ENCODE assay signal across 25 cellular contexts in genomic region chr17:76691379-76692191, GRCh38. TPM values are rescaled to one million over a fixed set of nuclear protein-coding genes. Genes with fewer than 3 reads are reported as not detected.
DNase-seq lines count a peak whose midpoint lies in the region; ATAC-seq, FAIRE-seq and TF ChIP-seq lines count a peak whose summit lies in the region.
"Had no signal": no experiment of that assay in that cellular context is flagged by ENCODE, and none has a peak within 500 bp of the region (broad histone marks: within the 10 kb centered on the region; RNA-seq: fewer than 3 reads in every experiment).

No MANE protein-coding gene starts in this region.

- ATAC-seq in Right ventricle myocardium superior (ENCODE audit: poor library complexity) = no peak
- no peak for ATAC-seq in aorta (ENCODE audit: low FRiP score)
- ATAC-seq in GM21526 (IDR thresholded peaks at IDR 0.05; ENCODE audit: low FRiP score, unreplicated experiment) = no peak
- ATAC-seq: activated T-cell treated with anti-CD3 and anti-CD28 coated beads, Interleukin-2, amount 50 U/mL, for 4 hours; CD8-positive, alpha-beta T cell; stimulated activated naive CD8-positive, alpha-beta T cell treated with anti-CD3 and anti-CD28 coated beads, Interleukin-15, Interleukin-2, amounts not matched to agents 100 U/mL and 50 U/mL, for 24 hours; T-helper 17 cell had no signal

- in situ Hi-C loops in GM13976 (cut with MboI; ENCODE audit: low sequenced_read_pairs, unreplicated experiment) = no loop called here

- TF ChIP-seq CTCF in esophagus squamous epithelium (IDR thresholded peaks at IDR 0.05) = no peak
- TF ChIP-seq CTCF in nephron progenitor cell (IDR thresholded peaks at IDR 0.05) = no peak
- no peak for TF ChIP-seq CTCF in GM13976 (IDR thresholded peaks at IDR 0.05; ENCODE audit: borderline replicate concordance, control extremely low read depth, extremely low read depth, insufficient read depth, missing control alignments)

- no peak for TF ChIP-seq POLR2A in esophagus squamous epithelium (IDR thresholded peaks at IDR 0.05)

- intact Hi-C loops in Right ventricle myocardium superior (cut with DNase I) (no loop called here), cardiac septum (cut with DNase I) (no loop called here), esophagus squamous epithelium (cut with DNase I) (no loop called here), aorta (cut with DNase I) (no loop called here)

- peaks cover 60% of the 10 kb centered on the region for H3K4me1 Mint-ChIP-seq in nephron progenitor cell

- H3K27ac Mint-ChIP-seq in nephron progenitor cell = no peak overlapping the region
- H3K27ac Mint-ChIP-seq: CD8-positive, alpha-beta T cell; T-helper 17 cell had no signal

- H3K36me3 Mint-ChIP-seq in nephron progenitor cell (ENCODE audit: low read depth) = no peaks in the 10 kb centered on the region
- H3K36me3 Mint-ChIP-seq: CD8-positive, alpha-beta T cell had no signal

- no peaks in the 10 kb centered on the region for H3K9me3 Mint-ChIP-seq in nephron progenitor cell
- H3K9me3 Mint-ChIP-seq: activated T-cell treated with anti-CD3 and anti-CD28 coated beads, Interleukin-2, amount 50 U/mL, for 4 hours; CD8-positive, alpha-beta T cell had no signal

- H3K27me3 Mint-ChIP-seq in nephron progenitor cell (ENCODE audit: low read depth, poor library complexity) = peaks cover 17% of the 10 kb centered on the region

- no peaks in the 10 kb centered on the region for H3K27me3 ChIP-seq in esophagus squamous epithelium
- no peaks in the 10 kb centered on the region for H3K27me3 ChIP-seq in aorta (ENCODE audit: control insufficient read depth in 1 of 2, insufficient read depth in 2 of 2, low read length in 1 of 2)
- H3K27me3 ChIP-seq: brain microvascular endothelial cell, tibial artery had no signal

- H3K9me3 ChIP-seq in esophagus squamous epithelium (no peaks in the 10 kb centered on the region), aorta (ENCODE audit: control insufficient read depth, low read length) (no peaks in the 10 kb centered on the region)
- H3K9me3 ChIP-seq: SK-N-SH, tibial artery had no signal

- FAIRE-seq in frontal cortex (lab: Jason Lieb, UNC) = no peak
- FAIRE-seq: keratinocyte had no signal

- DNase-seq in Right ventricle myocardium superior (peak; percentile 34), cardiac septum (ENCODE audit: low spot score) (no peak), esophagus squamous epithelium (lab: John Stamatoyannopoulos, UW) (no peak), nephron progenitor cell (no peak), aorta (peak; percentile 14 to 49), frontal cortex (ENCODE audit: low spot score in 2 of 2) (no peak), GM13976 (ENCODE audit: low spot score) (no peak)
- DNase-seq: 8988T; activated CD4-positive, alpha-beta T cell treated with anti-CD3 and anti-CD28 coated beads for 48 hours; activated T-cell treated with anti-CD3 and anti-CD28 coated beads, Interleukin-2, amount 50 U/mL, for 4 hours; brain microvascular endothelial cell; CD8-positive, alpha-beta T cell; DMS153; KG1; NCI-H1436 treated with DMSO at 0.1 percent for 48 hours; NCI-H510A treated with DMSO at 0.1 percent for 48 hours; occipital lobe; retina; SK-N-SH; stimulated activated naive CD8-positive, alpha-beta T cell treated with anti-CD3 and anti-CD28 coated beads, Interleukin-15, Interleukin-2, amounts not matched to agents 100 U/mL and 50 U/mL, for 24 hours; T-helper 17 cell; tibial artery had no signal

- peak overlapping the region; percentile 12 for H3K4me3 Mint-ChIP-seq in nephron progenitor cell
- H3K4me3 Mint-ChIP-seq: activated T-cell treated with anti-CD3 and anti-CD28 coated beads, Interleukin-2, amount 50 U/mL, for 4 hours; CD8-positive, alpha-beta T cell; T-helper 17 cell had no signal

- H3K36me3 ChIP-seq in esophagus squamous epithelium = no peaks in the 10 kb centered on the region
- no peaks in the 10 kb centered on the region for H3K36me3 ChIP-seq in aorta (ENCODE audit: control insufficient read depth in 1 of 2, insufficient read depth in 2 of 2, low read length in 1 of 2)
- H3K36me3 ChIP-seq: tibial artery had no signal

- H3K4me3 ChIP-seq in esophagus squamous epithelium = no peak overlapping the region
- H3K4me3 ChIP-seq in aorta (ENCODE audit: low read length in 2 of 2) = no peak overlapping the region
- H3K4me3 ChIP-seq: coronary artery, tibial artery had no signal

- H3K27ac ChIP-seq in esophagus squamous epithelium = peak overlapping the region in 3 of 4 donors; percentile 3 to 56 (median 17)
- no peak overlapping the region for H3K27ac ChIP-seq in aorta (ENCODE audit: low read depth in 1 of 2, low read length in 2 of 2)
- H3K27ac ChIP-seq: brain microvascular endothelial cell had no signal

- 82 to 87% methylated on average over 11 to 12 of the region's 14 CpGs for WGBS in esophagus squamous epithelium, 2 donors
- 71 to 85% methylated on average over 14 of the region's 14 CpGs for WGBS in aorta, 2 donors

- H3K4me1 ChIP-seq in esophagus squamous epithelium = peaks cover 12 to 63% (median 27%) of the 10 kb centered on the region in 3 donors
- H3K4me1 ChIP-seq in aorta (ENCODE audit: control insufficient read depth in 1 of 2, insufficient read depth in 2 of 2, low read length in 2 of 2) = no peaks in the 10 kb centered on the region

RNA-seq across cellular contexts. Expression of gene MXRA7, which starts 19.2 kb away (rescaled TPM):
- 336 TPM for total RNA-seq in Right ventricle myocardium superior
- 666 TPM for total RNA-seq in cardiac septum
- 100 to 1,000 TPM in 1 of 4 donors, 10 to 100 TPM in 3; 11.0 to 116 (median 39.2) TPM for total RNA-seq in esophagus squamous epithelium
- total RNA-seq in aorta = 100 to 1,000 TPM; 256 to 262 TPM
- 100 to 1,000 TPM; 357 to 465 TPM for polyA plus RNA-seq in aorta
- 45.7 TPM for total RNA-seq in frontal cortex

RNA-seq across cellular contexts. Expression of gene JMJD6, which starts 34.8 kb away (rescaled TPM):
- total RNA-seq in Right ventricle myocardium superior (63.1 TPM), cardiac septum (60.7 TPM), esophagus squamous epithelium (10 to 100 TPM; 13.0 to 17.2 (median 16.7) TPM), aorta (10 to 100 TPM; 36.5 to 55.4 TPM), frontal cortex (17.5 TPM)
- polyA plus RNA-seq in aorta = 10 to 100 TPM; 29.3 to 82.5 TPM

RNA-seq across cellular contexts. Expression of gene METTL23, which starts 35.1 kb away (rescaled TPM):
- 19.0 TPM for total RNA-seq in Right ventricle myocardium superior
- total RNA-seq in cardiac septum = 21.4 TPM
- 10 to 100 TPM; 14.6 to 33.0 (median 24.7) TPM for total RNA-seq in esophagus squamous epithelium
- 10 to 100 TPM; 26.8 to 27.9 TPM for total RNA-seq in aorta
- polyA plus RNA-seq in aorta = 10 to 100 TPM; 28.5 to 37.5 TPM
- 14.7 TPM for total RNA-seq in frontal cortex

RNA-seq across cellular contexts. Expression of gene SRSF2, which starts 45.5 kb away (rescaled TPM):
- total RNA-seq in Right ventricle myocardium superior (61.2 TPM), cardiac septum (98.0 TPM), esophagus squamous epithelium (100 to 1,000 TPM; 203 to 286 (median 233) TPM), aorta (100 to 1,000 TPM; 133 to 134 TPM), frontal cortex (86.4 TPM)
- 100 to 1,000 TPM in 1 of 2 donors, 10 to 100 TPM in 1; 64.4 to 152 TPM for polyA plus RNA-seq in aorta

RNA-seq across cellular contexts. Expression of gene MFSD11, which starts 46.3 kb away (rescaled TPM):
- 23.3 TPM for total RNA-seq in Right ventricle myocardium superior
- 27.0 TPM for total RNA-seq in cardiac septum
- 10 to 100 TPM; 24.2 to 31.0 (median 28.1) TPM for total RNA-seq in esophagus squamous epithelium
- total RNA-seq in aorta = 10 to 100 TPM; 24.5 to 38.2 TPM
- polyA plus RNA-seq in aorta = 10 to 100 TPM in 1 of 2 donors, 1 to 10 TPM in 1; 6.8 to 19.9 TPM
- 73.0 TPM for total RNA-seq in frontal cortex

Comparison
In these comparisons a context has a peak if more than half of its experiments do, and no peak if none do; other contexts are left out.
1. DNase-seq: peak in Right ventricle myocardium superior (single experiment) and aorta (2 of 2); none in cardiac septum (single experiment), esophagus squamous epithelium (single experiment), nephron progenitor cell (single experiment), frontal cortex (0 of 2) and GM13976 (single experiment).
2. H3K27ac ChIP-seq: peak in esophagus squamous epithelium (3 of 4); none in aorta (0 of 2).